ENCODE assay signal across 1 cellular context in genomic region chr4:151331276-151332042, GRCh38.
TF ChIP-seq lines count a peak whose summit lies in the region.

No MANE protein-coding gene starts in this region.

TF ChIP-seq in IMR-90, 13 proteins besides CTCF, POLR2A, EP300 and RAD21:
- TF ChIP-seq RFX5 (IDR thresholded peaks at IDR 0.05; ENCODE audit: low read depth, low read length) = no peak
- no peak for TF ChIP-seq BHLHE40 (IDR thresholded peaks at IDR 0.05; ENCODE audit: low read depth, low read length)
- TF ChIP-seq CEBPB (IDR thresholded peaks at IDR 0.05; ENCODE audit: low read depth, low read length) = no peak
- no peak for TF ChIP-seq ELK1 (IDR thresholded peaks at IDR 0.05; ENCODE audit: borderline replicate concordance, low read depth, low read length)
- no peak for TF ChIP-seq USF2 (IDR thresholded peaks at IDR 0.05; ENCODE audit: low read depth, low read length)
- no peak for TF ChIP-seq MAZ (IDR thresholded peaks at IDR 0.05; ENCODE audit: borderline replicate concordance, low read depth, low read length)
- TF ChIP-seq FOS (IDR thresholded peaks at IDR 0.05; ENCODE audit: low read depth, low read length) = no peak
- TF ChIP-seq RCOR1 (IDR thresholded peaks at IDR 0.05; ENCODE audit: insufficient replicate concordance, low read length) = no peak
- no peak for TF ChIP-seq MAFK (IDR thresholded peaks at IDR 0.05; ENCODE audit: low read depth, low read length)
- TF ChIP-seq MXI1 (IDR thresholded peaks at IDR 0.05; ENCODE audit: borderline replicate concordance, low read depth, low read length) = no peak
- TF ChIP-seq CHD1 (IDR thresholded peaks at IDR 0.05; ENCODE audit: low read depth, low read length) = no peak
- TF ChIP-seq SMC3 (IDR thresholded peaks at IDR 0.05; ENCODE audit: low read depth, low read length) = no peak
- no peak for TF ChIP-seq NFE2L2 (IDR thresholded peaks at IDR 0.05; ENCODE audit: low read depth, low read length)
